ENCODE assay signal across 8 cellular contexts in genomic region chr3:150544726-150545125, GRCh38. TPM values are rescaled to one million over a fixed set of nuclear protein-coding genes. Genes with fewer than 3 reads are reported as not detected.
DNase-seq lines count a peak whose midpoint lies in the region; ATAC-seq and TF ChIP-seq lines count a peak whose summit lies in the region.

No MANE protein-coding gene starts in this region.

- H3K4me1 Mint-ChIP-seq in natural killer cell treated with Interleukin-12 subunit alpha and Interleukin-12 subunit beta and Interleukin-15 and Interleukin-18, amount 100 ng/mL, for 72 hours (ENCODE audit: low read depth in 2 of 2), result peaks cover 39 to 49% of the 10 kb centered on the region in 2 donors

- CTCF ChIA-PET in GM10248 (lab: Yijun Ruan, JAX), result interaction anchor here (0.8 to 1.1 kb wide), 5 partner anchors 10 to 219 kb away, joined by 3 to 4 read pairs (median 3); no protein-coding TSS in a partner anchor

- no peaks in the 10 kb centered on the region for H3K27me3 Mint-ChIP-seq in natural killer cell treated with Interleukin-12 subunit alpha and Interleukin-12 subunit beta and Interleukin-15 and Interleukin-18, amount 100 ng/mL, for 72 hours

- peaks cover 31% of the 10 kb centered on the region for H3K36me3 Mint-ChIP-seq in natural killer cell treated with Interleukin-12 subunit alpha and Interleukin-12 subunit beta and Interleukin-15 and Interleukin-18, amount 100 ng/mL, for 72 hours

- no peak for ATAC-seq in natural killer cell treated with Interleukin-12 subunit alpha and Interleukin-12 subunit beta and Interleukin-15 and Interleukin-18, amount 100 ng/mL, for 72 hours

- H3K27ac Mint-ChIP-seq in natural killer cell treated with Interleukin-12 subunit alpha and Interleukin-12 subunit beta and Interleukin-15 and Interleukin-18, amount 100 ng/mL, for 72 hours, result peak overlapping the region; percentile 94 to 98

- peak overlapping the region; percentile 61 to 93 (median 84) for H3K4me2 ChIP-seq in BLaER1 treated with 17β-estradiol and CSF1 and Interleukin-3, amounts not matched to agents 10 nM and 100 nM

- no peak for TF ChIP-seq CTCF in GM10248 (IDR thresholded peaks at IDR 0.05; ENCODE audit: control extremely low read depth, extremely low read depth, low read depth, missing control alignments)

- no peaks in the 10 kb centered on the region for H3K9me3 ChIP-seq in BLaER1 treated with 17β-estradiol and CSF1 and Interleukin-3, amounts not matched to agents 10 nM and 100 nM (replicated peaks in 1 of 11)

- POLR2A ChIA-PET in GM10248 (lab: Yijun Ruan, JAX), result no interaction called here

- no peaks in the 10 kb centered on the region for H3K9me3 Mint-ChIP-seq in natural killer cell treated with Interleukin-12 subunit alpha and Interleukin-12 subunit beta and Interleukin-15 and Interleukin-18, amount 100 ng/mL, for 72 hours

- intact Hi-C loops in head of caudate nucleus (cut with DNase I), result loop anchor here (5.0 kb wide), 1 partner anchor 137 kb away; the partner anchor contains the start of gene TSC22D2

- H3K9ac ChIP-seq in BLaER1 treated with 17β-estradiol and CSF1 and Interleukin-3, amounts not matched to agents 10 nM and 100 nM, result peak overlapping the region; percentile 96 to 99 (median 98)

- H3K27me3 ChIP-seq in BLaER1 treated with 17β-estradiol and CSF1 and Interleukin-3, amounts not matched to agents 10 nM and 100 nM, result no peaks in the 10 kb centered on the region

- H4K20me1 ChIP-seq in BLaER1 treated with 17β-estradiol and CSF1 and Interleukin-3, amounts not matched to agents 10 nM and 100 nM, result peaks cover 11 to 68% (median 40%) of the 10 kb centered on the region in 11 experiments; a peak in 19 of 22 replicates

- peak overlapping the region in 9 of 11 experiments; percentile 3 to 99 (median 98); a peak in 11 of 22 replicates for H3K27ac ChIP-seq in BLaER1 treated with 17β-estradiol and CSF1 and Interleukin-3, amounts not matched to agents 10 nM and 100 nM

- peak overlapping the region; percentile 88 to 98 (median 96) for H3K4me3 ChIP-seq in BLaER1 treated with 17β-estradiol and CSF1 and Interleukin-3, amounts not matched to agents 10 nM and 100 nM

- H3K4me3 Mint-ChIP-seq in natural killer cell treated with Interleukin-12 subunit alpha and Interleukin-12 subunit beta and Interleukin-15 and Interleukin-18, amount 100 ng/mL, for 72 hours, result peak overlapping the region; percentile 96

- DNase-seq in LHCN-M2 (ENCODE audit: low read depth), result peak; percentile 4
- peak; percentile 64 for DNase-seq in cerebellar cortex (ENCODE audit: low spot score)
- DNase-seq in natural killer cell treated with Interleukin-12 subunit alpha and Interleukin-12 subunit beta and Interleukin-15 and Interleukin-18, amount 100 ng/mL, for 72 hours (ENCODE audit: low spot score), result no peak
- DNase-seq in globus pallidus (ENCODE audit: low spot score), result no peak
- DNase-seq in NCI-H146 (lab: John Stamatoyannopoulos, UW), result no peak
- no peak for DNase-seq in head of caudate nucleus
- DNase-seq in GM10248 (ENCODE audit: extremely low spot score), result no peak

- peaks cover 22 to 71% (median 31%) of the 10 kb centered on the region in 10 experiments for H3K4me1 ChIP-seq in BLaER1 treated with 17β-estradiol and CSF1 and Interleukin-3, amounts not matched to agents 10 nM and 100 nM

- peaks cover 16 to 64% (median 49%) of the 10 kb centered on the region in 11 experiments; a peak in 21 of 22 replicates for H3K36me3 ChIP-seq in BLaER1 treated with 17β-estradiol and CSF1 and Interleukin-3, amounts not matched to agents 10 nM and 100 nM

RNA-seq across cellular contexts. Expression of gene SERP1, which starts 1.6 kb away (rescaled TPM):
- total RNA-seq in LHCN-M2 (2014; rRNA removed), result 91.6 and 149 TPM in 2 replicates
- polyA plus RNA-seq in LHCN-M2 (2012), result 56.7 TPM
- 100 to 1,000 TPM; 104 to 148 TPM for total RNA-seq in natural killer cell treated with Interleukin-12 subunit alpha and Interleukin-12 subunit beta and Interleukin-15 and Interleukin-18, amount 100 ng/mL, for 72 hours

RNA-seq across cellular contexts. Expression of gene EIF2A, which starts 1.9 kb away (rescaled TPM):
- 87.3 and 120 TPM in 2 replicates for total RNA-seq in LHCN-M2 (2014; rRNA removed)
- 25.7 TPM for polyA plus RNA-seq in LHCN-M2 (2012)
- 100 to 1,000 TPM in 1 of 2 donors, 10 to 100 TPM in 1; 98.0 to 114 TPM for total RNA-seq in natural killer cell treated with Interleukin-12 subunit alpha and Interleukin-12 subunit beta and Interleukin-15 and Interleukin-18, amount 100 ng/mL, for 72 hours

RNA-seq across cellular contexts. Expression of gene SELENOT, which starts 58.4 kb away (rescaled TPM):
- 109 and 148 TPM in 2 replicates for total RNA-seq in LHCN-M2 (2014; rRNA removed)
- polyA plus RNA-seq in LHCN-M2 (2012), result 117 TPM
- 100 to 1,000 TPM in 1 of 2 donors, 10 to 100 TPM in 1; 72.4 to 147 TPM for total RNA-seq in natural killer cell treated with Interleukin-12 subunit alpha and Interleukin-12 subunit beta and Interleukin-15 and Interleukin-18, amount 100 ng/mL, for 72 hours

Comparison
In these comparisons a context has a peak if more than half of its experiments do, and no peak if none do; other contexts are left out.
1. DNase-seq: peak in LHCN-M2 (single experiment) and cerebellar cortex (single experiment); none in natural killer cell treated with Interleukin-12 subunit alpha and Interleukin-12 subunit beta and Interleukin-15 and Interleukin-18, amount 100 ng/mL, for 72 hours (single experiment), globus pallidus (single experiment), NCI-H146 (single experiment), head of caudate nucleus (0 of 42) and GM10248 (single experiment).